ENCODE assay signal across 9 cellular contexts in genomic region chr21:41952568-41953248, GRCh38. TPM values are rescaled to one million over a fixed set of nuclear protein-coding genes. Genes with fewer than 3 reads are reported as not detected.
A peak's percentile ranks its signal among the peaks of the same experiment; 100 is the strongest.
DNase-seq lines count a peak whose midpoint lies in the region; FAIRE-seq and TF ChIP-seq lines count a peak whose summit lies in the region.
"Had no signal": no experiment of that assay in that cellular context is flagged by ENCODE, and none has a peak within 500 bp of the region (broad histone marks: within the 10 kb centered on the region; RNA-seq: fewer than 3 reads in every experiment).

No MANE protein-coding gene starts in this region.

- H3K9me3 Mint-ChIP-seq in mesothelial cell of epicardium: no peaks in the 10 kb centered on the region

- DNase-seq in AG09309 (ENCODE audit: low read depth): no peak
- peak in 1 of 2 donors; percentile 40 for DNase-seq in cardiac fibroblast (ENCODE audit: low read depth in 2 of 2)
- DNase-seq in mesothelial cell of epicardium (ENCODE audit: low spot score in 2 of 2, unreplicated experiment in 2 of 2): no peak
- no peak for DNase-seq in HTR-8/SVneo (ENCODE audit: insufficient read length, low spot score)
- DNase-seq in anterior cingulate cortex (lab: John Stamatoyannopoulos, UW): no peak
- no peak for DNase-seq in putamen (ENCODE audit: low spot score)
- DNase-seq in NCI-H1092 treated with DMSO at 0.1 percent for 48 hours (lab: John Stamatoyannopoulos, UW): no peak

- H3K27me3 ChIP-seq in HUES48 (ENCODE audit: control insufficient read depth, insufficient read depth, low read length): peaks cover 21% of the 10 kb centered on the region

- FAIRE-seq in HTR-8/SVneo (lab: Jason Lieb, UNC): no peak
- FAIRE-seq: islet of Langerhans had no signal

- H3K4me3 Mint-ChIP-seq in mesothelial cell of epicardium: peak overlapping the region; percentile 69

- peaks cover 43% of the 10 kb centered on the region for H3K4me1 Mint-ChIP-seq in mesothelial cell of epicardium

- H3K27ac ChIP-seq in HUES48 (ENCODE audit: low read depth, low read length): no peak overlapping the region

- TF ChIP-seq CTCF in AG09309 (IDR thresholded peaks at IDR 0.05; ENCODE audit: control insufficient read depth, insufficient read depth, low read depth, low read length, missing control alignments) (no peak), cardiac fibroblast (IDR thresholded peaks at IDR 0.05; ENCODE audit: low read depth, low read length) (no peak), mesothelial cell of epicardium (IDR thresholded peaks at IDR 0.05; ENCODE audit: unreplicated experiment) (no peak)

- H3K4me1 ChIP-seq in HUES48 (ENCODE audit: control insufficient read depth, insufficient read depth, low read length): peaks cover 31% of the 10 kb centered on the region

- H3K4me3 ChIP-seq in AG09309 (ENCODE audit: control insufficient read depth, low read depth, low read length) (peak overlapping the region; percentile 82), HUES48 (ENCODE audit: low read depth, low read length) (peak overlapping the region; percentile 67), cardiac fibroblast (replicated peaks in 1 of 2; ENCODE audit: low read depth in 2 of 2, low read length in 2 of 2) (peak overlapping the region; percentile 65 to 69)

- no peaks in the 10 kb centered on the region for H3K9me3 ChIP-seq in HUES48 (ENCODE audit: control insufficient read depth, insufficient read depth, low read length)

- no peak overlapping the region for H3K9ac ChIP-seq in HUES48 (ENCODE audit: low read depth, low read length)

- no peaks in the 10 kb centered on the region for H3K36me3 ChIP-seq in HUES48 (ENCODE audit: control insufficient read depth, insufficient read depth, low read length)

- peaks cover 4% of the 10 kb centered on the region for H3K36me3 Mint-ChIP-seq in mesothelial cell of epicardium

- H3K27me3 Mint-ChIP-seq in mesothelial cell of epicardium (ENCODE audit: low read depth): no peaks in the 10 kb centered on the region

- peak overlapping the region; percentile 33 for H3K27ac Mint-ChIP-seq in mesothelial cell of epicardium

RNA-seq across cellular contexts. Expression of gene C2CD2, which starts 1.1 kb away (rescaled TPM):
- 29.7 to 31.6 TPM (median 31.1 TPM) in 3 replicates for total RNA-seq in mesothelial cell of epicardium

RNA-seq across cellular contexts. Expression of gene ZBTB21, which starts 57.5 kb away (rescaled TPM):
- total RNA-seq in mesothelial cell of epicardium: 15.5 to 17.7 TPM (median 17.4 TPM) in 3 replicates
